In the genomic region with DNA sequence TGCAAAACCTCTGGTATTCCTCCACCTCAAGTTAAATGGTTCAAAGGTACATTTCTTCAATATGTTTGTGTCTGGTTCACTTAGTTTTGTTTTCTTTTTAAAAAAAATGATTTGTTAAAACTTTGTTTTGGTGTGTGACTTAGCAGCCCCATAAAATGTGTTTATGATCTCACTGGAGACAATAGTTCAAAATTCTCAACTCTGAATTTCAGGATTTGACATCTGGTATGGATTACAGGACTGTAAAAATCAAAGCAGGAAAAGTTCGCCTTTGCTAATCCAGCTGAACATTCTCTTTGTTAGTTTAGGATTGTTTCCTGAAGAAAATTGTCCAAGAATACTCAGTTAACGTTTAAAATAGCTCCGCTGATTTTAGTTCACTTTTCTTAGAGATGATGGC, we compare ENCODE assay signal across 1 cellular context.
TF ChIP-seq lines count a peak whose summit lies in the region.

No MANE protein-coding gene starts in this region.

TF ChIP-seq in GM23338, 12 proteins besides CTCF, POLR2A, EP300 and RAD21 (continued from another document):
- TF ChIP-seq ZNF462 (CRISPR knock-in tag; IDR thresholded peaks at IDR 0.05), result no peak
- no peak for TF ChIP-seq JUNB (IDR thresholded peaks at IDR 0.05; ENCODE audit: unreplicated experiment)
- TF ChIP-seq, protein P1, sequence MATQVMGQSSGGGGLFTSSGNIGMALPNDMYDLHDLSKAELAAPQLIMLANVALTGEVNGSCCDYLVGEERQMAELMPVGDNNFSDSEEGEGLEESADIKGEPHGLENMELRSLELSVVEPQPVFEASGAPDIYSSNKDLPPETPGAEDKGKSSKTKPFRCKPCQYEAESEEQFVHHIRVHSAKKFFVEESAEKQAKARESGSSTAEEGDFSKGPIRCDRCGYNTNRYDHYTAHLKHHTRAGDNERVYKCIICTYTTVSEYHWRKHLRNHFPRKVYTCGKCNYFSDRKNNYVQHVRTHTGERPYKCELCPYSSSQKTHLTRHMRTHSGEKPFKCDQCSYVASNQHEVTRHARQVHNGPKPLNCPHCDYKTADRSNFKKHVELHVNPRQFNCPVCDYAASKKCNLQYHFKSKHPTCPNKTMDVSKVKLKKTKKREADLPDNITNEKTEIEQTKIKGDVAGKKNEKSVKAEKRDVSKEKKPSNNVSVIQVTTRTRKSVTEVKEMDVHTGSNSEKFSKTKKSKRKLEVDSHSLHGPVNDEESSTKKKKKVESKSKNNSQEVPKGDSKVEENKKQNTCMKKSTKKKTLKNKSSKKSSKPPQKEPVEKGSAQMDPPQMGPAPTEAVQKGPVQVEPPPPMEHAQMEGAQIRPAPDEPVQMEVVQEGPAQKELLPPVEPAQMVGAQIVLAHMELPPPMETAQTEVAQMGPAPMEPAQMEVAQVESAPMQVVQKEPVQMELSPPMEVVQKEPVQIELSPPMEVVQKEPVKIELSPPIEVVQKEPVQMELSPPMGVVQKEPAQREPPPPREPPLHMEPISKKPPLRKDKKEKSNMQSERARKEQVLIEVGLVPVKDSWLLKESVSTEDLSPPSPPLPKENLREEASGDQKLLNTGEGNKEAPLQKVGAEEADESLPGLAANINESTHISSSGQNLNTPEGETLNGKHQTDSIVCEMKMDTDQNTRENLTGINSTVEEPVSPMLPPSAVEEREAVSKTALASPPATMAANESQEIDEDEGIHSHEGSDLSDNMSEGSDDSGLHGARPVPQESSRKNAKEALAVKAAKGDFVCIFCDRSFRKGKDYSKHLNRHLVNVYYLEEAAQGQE (IDR thresholded peaks at IDR 0.05; ENCODE audit: unreplicated experiment), result no peak
- no peak for TF ChIP-seq NANOG (IDR thresholded peaks at IDR 0.05; ENCODE audit: borderline replicate concordance)
- TF ChIP-seq ZNF114 (CRISPR knock-in tag; IDR thresholded peaks at IDR 0.05), result no peak
- no peak for TF ChIP-seq ETS1 (IDR thresholded peaks at IDR 0.05)
- TF ChIP-seq ZNF331 (CRISPR knock-in tag; IDR thresholded peaks at IDR 0.05; ENCODE audit: low read depth), result no peak
